6 cellular contexts compared by ENCODE assay signal in the genomic region with DNA sequence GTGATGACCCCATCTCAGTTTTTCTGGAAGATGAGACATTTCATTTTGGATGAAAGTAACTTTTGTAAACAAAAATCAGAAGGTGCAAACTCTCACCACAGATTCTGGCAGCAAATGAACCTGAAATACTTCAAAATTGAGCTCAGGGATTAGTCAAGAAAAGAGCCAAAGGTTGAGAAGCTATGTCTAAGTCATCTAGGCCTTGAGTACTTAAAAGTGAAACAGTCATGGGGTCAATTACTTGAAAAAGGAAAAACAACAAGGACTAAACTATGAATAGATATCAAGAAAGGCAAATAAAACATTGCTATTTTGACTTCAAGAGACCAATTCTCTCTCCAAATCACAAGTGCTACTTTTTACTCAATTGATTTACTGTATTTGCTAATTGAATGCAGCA.
"Had no signal": no experiment of that assay in that cellular context is flagged by ENCODE, and none has a peak within 500 bp of the region (broad histone marks: within the 10 kb centered on the region; RNA-seq: fewer than 3 reads in every experiment).

No MANE protein-coding gene starts in this region.

- H3K27me3 Mint-ChIP-seq: IgD-negative memory B cell had no signal

- H3K27ac ChIP-seq: HL-60 had no signal

- H3K27ac Mint-ChIP-seq: GM23338, H9, IgD-negative memory B cell had no signal

- H3K4me3 ChIP-seq: GM23338 had no signal

- H3K4me2 ChIP-seq: GM23338 had no signal

- H3K4me3 Mint-ChIP-seq: GM23338, H9, IgD-negative memory B cell had no signal

- H2AFZ ChIP-seq: GM23338 had no signal

- ATAC-seq: HepG2 had no signal

- DNase-seq: HCEC 1CT had no signal

- H3K9me3 Mint-ChIP-seq: GM23338, H9 had no signal
